8 cellular contexts compared by ENCODE assay signal in the genomic region with DNA sequence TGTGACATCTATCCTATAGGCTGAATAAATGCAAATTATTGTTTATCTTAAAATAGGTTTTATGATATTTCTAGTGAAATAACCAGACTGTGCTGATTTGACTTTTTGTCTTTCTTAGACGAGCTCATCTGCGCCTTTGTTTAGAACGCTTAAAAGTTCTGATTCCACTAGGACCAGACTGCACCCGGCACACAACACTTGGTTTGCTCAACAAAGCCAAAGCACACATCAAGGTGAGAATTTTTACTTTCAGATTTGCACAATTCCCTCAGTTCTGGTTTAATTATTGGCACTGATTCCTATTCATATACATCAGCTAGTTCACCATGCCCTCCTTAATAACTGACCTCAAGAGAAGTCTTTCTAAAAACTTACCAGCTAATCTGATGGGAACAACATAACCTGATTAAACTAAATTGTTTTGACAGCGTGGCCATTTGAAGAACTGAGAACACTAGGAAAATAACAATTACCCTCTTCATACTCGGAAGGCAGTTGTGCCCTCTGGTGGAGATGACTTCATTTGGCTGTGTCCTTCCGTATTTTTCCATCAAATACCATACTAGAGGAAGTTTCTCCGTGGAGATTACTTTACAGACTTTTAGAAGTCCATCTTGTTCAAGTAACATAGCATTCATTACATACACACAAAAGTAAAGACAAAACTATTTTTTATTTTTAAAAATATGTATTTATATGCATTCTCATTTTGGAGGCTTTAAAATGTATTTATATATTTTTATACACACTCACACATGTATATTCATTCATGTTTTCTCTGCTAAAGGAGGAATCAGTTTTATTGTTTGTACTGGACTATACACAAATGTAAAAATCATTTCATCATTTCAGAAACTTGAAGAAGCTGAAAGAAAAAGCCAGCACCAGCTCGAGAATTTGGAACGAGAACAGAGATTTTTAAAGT. TPM values are rescaled to one million over a fixed set of nuclear protein-coding genes. Genes with fewer than 3 reads are reported as not detected.
A peak's percentile ranks its signal among the peaks of the same experiment; 100 is the strongest.
DNase-seq lines count a peak whose midpoint lies in the region; ATAC-seq and TF ChIP-seq lines count a peak whose summit lies in the region.

No MANE protein-coding gene starts in this region.

- DNase-seq in DMS153 (lab: John Stamatoyannopoulos, UW) (peak; percentile 11), NCI-H82 treated with DMSO at 0.1 percent for 48 hours (lab: John Stamatoyannopoulos, UW; ENCODE audit: unreplicated experiment) (peak; percentile 28), fibroblast of the conjunctiva (ENCODE audit: low read depth) (peak; percentile 55), nephron progenitor cell (peak; percentile 20), NCI-H774 (lab: John Stamatoyannopoulos, UW) (no peak)
- DNase-seq in activated T-cell treated with anti-CD3 and anti-CD28 coated beads, Interleukin-2, amount 50 U/mL, for 72 hours: peak; percentile 29 to 32

- no peaks in the 10 kb centered on the region for H3K27me3 Mint-ChIP-seq in activated T-cell treated with anti-CD3 and anti-CD28 coated beads, Interleukin-2, amount 50 U/mL, for 72 hours (ENCODE audit: low read depth)
- H3K27me3 Mint-ChIP-seq in nephron progenitor cell (ENCODE audit: low read depth, poor library complexity): peaks cover 3% of the 10 kb centered on the region

- peak; percentile 50 for TF ChIP-seq CTCF in nephron progenitor cell (IDR thresholded peaks at IDR 0.05)

- peak overlapping the region in 1 of 2 donors; percentile 4 for H3K4me3 Mint-ChIP-seq in activated T-cell treated with anti-CD3 and anti-CD28 coated beads, Interleukin-2, amount 50 U/mL, for 72 hours
- H3K4me3 Mint-ChIP-seq in nephron progenitor cell: no peak overlapping the region

- H3K27ac Mint-ChIP-seq in activated T-cell treated with anti-CD3 and anti-CD28 coated beads, Interleukin-2, amount 50 U/mL, for 72 hours: no peak overlapping the region
- no peak overlapping the region for H3K27ac Mint-ChIP-seq in nephron progenitor cell

- H3K4me1 Mint-ChIP-seq in activated T-cell treated with anti-CD3 and anti-CD28 coated beads, Interleukin-2, amount 50 U/mL, for 72 hours (ENCODE audit: low read depth): peaks cover 15% of the 10 kb centered on the region
- H3K4me1 Mint-ChIP-seq in nephron progenitor cell: peaks cover 22% of the 10 kb centered on the region

- no peaks in the 10 kb centered on the region for H3K36me3 Mint-ChIP-seq in activated T-cell treated with anti-CD3 and anti-CD28 coated beads, Interleukin-2, amount 50 U/mL, for 72 hours (ENCODE audit: insufficient read depth in 2 of 2)
- peaks cover 22% of the 10 kb centered on the region for H3K36me3 Mint-ChIP-seq in nephron progenitor cell (ENCODE audit: low read depth)

- H3K9me3 Mint-ChIP-seq in activated T-cell treated with anti-CD3 and anti-CD28 coated beads, Interleukin-2, amount 50 U/mL, for 72 hours: no peaks in the 10 kb centered on the region
- H3K9me3 Mint-ChIP-seq in nephron progenitor cell: no peaks in the 10 kb centered on the region

- ATAC-seq in HG02610 (IDR thresholded peaks at IDR 0.05; ENCODE audit: unreplicated experiment): peak; percentile 41
- no peak for ATAC-seq in activated T-cell treated with anti-CD3 and anti-CD28 coated beads, Interleukin-2, amount 50 U/mL, for 72 hours (replicated peaks in 1 of 2)
- ATAC-seq in HG02763 (IDR thresholded peaks at IDR 0.05; ENCODE audit: unreplicated experiment): no peak

RNA-seq across cellular contexts. Expression of a gene that starts 25.4 kb away (rescaled TPM):
- total RNA-seq in activated T-cell treated with anti-CD3 and anti-CD28 coated beads, Interleukin-2, amount 50 U/mL, for 72 hours: 10 to 100 TPM; 49.2 to 54.6 TPM
